In genomic region chr6:33840064-33840926, GRCh38 we compare ENCODE assay signal across 2 cellular contexts.
TF ChIP-seq lines count a peak whose summit lies in the region.

No MANE protein-coding gene starts in this region.

TF ChIP-seq in K562, 482 proteins besides CTCF, POLR2A, EP300 and RAD21 (continued from another document and continues in another):
- TF ChIP-seq, protein P1, sequence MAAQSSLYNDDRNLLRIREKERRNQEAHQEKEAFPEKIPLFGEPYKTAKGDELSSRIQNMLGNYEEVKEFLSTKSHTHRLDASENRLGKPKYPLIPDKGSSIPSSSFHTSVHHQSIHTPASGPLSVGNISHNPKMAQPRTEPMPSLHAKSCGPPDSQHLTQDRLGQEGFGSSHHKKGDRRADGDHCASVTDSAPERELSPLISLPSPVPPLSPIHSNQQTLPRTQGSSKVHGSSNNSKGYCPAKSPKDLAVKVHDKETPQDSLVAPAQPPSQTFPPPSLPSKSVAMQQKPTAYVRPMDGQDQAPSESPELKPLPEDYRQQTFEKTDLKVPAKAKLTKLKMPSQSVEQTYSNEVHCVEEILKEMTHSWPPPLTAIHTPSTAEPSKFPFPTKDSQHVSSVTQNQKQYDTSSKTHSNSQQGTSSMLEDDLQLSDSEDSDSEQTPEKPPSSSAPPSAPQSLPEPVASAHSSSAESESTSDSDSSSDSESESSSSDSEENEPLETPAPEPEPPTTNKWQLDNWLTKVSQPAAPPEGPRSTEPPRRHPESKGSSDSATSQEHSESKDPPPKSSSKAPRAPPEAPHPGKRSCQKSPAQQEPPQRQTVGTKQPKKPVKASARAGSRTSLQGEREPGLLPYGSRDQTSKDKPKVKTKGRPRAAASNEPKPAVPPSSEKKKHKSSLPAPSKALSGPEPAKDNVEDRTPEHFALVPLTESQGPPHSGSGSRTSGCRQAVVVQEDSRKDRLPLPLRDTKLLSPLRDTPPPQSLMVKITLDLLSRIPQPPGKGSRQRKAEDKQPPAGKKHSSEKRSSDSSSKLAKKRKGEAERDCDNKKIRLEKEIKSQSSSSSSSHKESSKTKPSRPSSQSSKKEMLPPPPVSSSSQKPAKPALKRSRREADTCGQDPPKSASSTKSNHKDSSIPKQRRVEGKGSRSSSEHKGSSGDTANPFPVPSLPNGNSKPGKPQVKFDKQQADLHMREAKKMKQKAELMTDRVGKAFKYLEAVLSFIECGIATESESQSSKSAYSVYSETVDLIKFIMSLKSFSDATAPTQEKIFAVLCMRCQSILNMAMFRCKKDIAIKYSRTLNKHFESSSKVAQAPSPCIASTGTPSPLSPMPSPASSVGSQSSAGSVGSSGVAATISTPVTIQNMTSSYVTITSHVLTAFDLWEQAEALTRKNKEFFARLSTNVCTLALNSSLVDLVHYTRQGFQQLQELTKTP (IDR thresholded peaks at IDR 0.05; ENCODE audit: low read depth in 1 of 2, partially characterized antibody in 2 of 2): peak; percentile 70 to 78
- TF ChIP-seq ZBTB17 (CRISPR knock-in tag; IDR thresholded peaks at IDR 0.05) (peak; percentile 73), ZNF347 (CRISPR knock-in tag; IDR thresholded peaks at IDR 0.05; ENCODE audit: low read depth) (no peak), HNRNPUL1 (IDR thresholded peaks at IDR 0.05; ENCODE audit: low read length) (no peak), ZSCAN32 (CRISPR knock-in tag; IDR thresholded peaks at IDR 0.05) (peak; percentile 73), GABPB2 (CRISPR knock-in tag; conservative IDR thresholded peaks at IDR 0.05) (no peak), BCOR (IDR thresholded peaks at IDR 0.05) (peak; percentile 47; the same call in 1 of the 2 replicates), C11orf30 (IDR thresholded peaks at IDR 0.05; ENCODE audit: low read depth) (peak; percentile 100), PHB (CRISPR knock-in tag; IDR thresholded peaks at IDR 0.05) (no peak), MTA3 (IDR thresholded peaks at IDR 0.05; ENCODE audit: borderline replicate concordance) (peak; percentile 79), ATF7 (IDR thresholded peaks at IDR 0.05) (peak; percentile 86), NFE2 (IDR thresholded peaks at IDR 0.05; ENCODE audit: low read depth) (peak; percentile 100), EHMT2 (IDR thresholded peaks at IDR 0.05) (peak; percentile 93)
- TF ChIP-seq, protein P2, sequence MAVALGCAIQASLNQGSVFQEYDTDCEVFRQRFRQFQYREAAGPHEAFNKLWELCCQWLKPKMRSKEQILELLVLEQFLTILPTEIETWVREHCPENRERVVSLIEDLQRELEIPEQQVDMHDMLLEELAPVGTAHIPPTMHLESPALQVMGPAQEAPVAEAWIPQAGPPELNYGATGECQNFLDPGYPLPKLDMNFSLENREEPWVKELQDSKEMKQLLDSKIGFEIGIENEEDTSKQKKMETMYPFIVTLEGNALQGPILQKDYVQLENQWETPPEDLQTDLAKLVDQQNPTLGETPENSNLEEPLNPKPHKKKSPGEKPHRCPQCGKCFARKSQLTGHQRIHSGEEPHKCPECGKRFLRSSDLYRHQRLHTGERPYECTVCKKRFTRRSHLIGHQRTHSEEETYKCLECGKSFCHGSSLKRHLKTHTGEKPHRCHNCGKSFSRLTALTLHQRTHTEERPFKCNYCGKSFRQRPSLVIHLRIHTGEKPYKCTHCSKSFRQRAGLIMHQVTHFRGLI (CRISPR knock-in tag; IDR thresholded peaks at IDR 0.05): peak; percentile 74
- TF ChIP-seq, protein P3, sequence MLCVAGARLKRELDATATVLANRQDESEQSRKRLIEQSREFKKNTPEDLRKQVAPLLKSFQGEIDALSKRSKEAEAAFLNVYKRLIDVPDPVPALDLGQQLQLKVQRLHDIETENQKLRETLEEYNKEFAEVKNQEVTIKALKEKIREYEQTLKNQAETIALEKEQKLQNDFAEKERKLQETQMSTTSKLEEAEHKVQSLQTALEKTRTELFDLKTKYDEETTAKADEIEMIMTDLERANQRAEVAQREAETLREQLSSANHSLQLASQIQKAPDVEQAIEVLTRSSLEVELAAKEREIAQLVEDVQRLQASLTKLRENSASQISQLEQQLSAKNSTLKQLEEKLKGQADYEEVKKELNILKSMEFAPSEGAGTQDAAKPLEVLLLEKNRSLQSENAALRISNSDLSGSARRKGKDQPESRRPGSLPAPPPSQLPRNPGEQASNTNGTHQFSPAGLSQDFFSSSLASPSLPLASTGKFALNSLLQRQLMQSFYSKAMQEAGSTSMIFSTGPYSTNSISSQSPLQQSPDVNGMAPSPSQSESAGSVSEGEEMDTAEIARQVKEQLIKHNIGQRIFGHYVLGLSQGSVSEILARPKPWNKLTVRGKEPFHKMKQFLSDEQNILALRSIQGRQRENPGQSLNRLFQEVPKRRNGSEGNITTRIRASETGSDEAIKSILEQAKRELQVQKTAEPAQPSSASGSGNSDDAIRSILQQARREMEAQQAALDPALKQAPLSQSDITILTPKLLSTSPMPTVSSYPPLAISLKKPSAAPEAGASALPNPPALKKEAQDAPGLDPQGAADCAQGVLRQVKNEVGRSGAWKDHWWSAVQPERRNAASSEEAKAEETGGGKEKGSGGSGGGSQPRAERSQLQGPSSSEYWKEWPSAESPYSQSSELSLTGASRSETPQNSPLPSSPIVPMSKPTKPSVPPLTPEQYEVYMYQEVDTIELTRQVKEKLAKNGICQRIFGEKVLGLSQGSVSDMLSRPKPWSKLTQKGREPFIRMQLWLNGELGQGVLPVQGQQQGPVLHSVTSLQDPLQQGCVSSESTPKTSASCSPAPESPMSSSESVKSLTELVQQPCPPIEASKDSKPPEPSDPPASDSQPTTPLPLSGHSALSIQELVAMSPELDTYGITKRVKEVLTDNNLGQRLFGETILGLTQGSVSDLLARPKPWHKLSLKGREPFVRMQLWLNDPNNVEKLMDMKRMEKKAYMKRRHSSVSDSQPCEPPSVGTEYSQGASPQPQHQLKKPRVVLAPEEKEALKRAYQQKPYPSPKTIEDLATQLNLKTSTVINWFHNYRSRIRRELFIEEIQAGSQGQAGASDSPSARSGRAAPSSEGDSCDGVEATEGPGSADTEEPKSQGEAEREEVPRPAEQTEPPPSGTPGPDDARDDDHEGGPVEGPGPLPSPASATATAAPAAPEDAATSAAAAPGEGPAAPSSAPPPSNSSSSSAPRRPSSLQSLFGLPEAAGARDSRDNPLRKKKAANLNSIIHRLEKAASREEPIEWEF (CRISPR knock-in tag; IDR thresholded peaks at IDR 0.05): peak; percentile 88; the same call in 1 of the 2 replicates
- TF ChIP-seq, protein P4, sequence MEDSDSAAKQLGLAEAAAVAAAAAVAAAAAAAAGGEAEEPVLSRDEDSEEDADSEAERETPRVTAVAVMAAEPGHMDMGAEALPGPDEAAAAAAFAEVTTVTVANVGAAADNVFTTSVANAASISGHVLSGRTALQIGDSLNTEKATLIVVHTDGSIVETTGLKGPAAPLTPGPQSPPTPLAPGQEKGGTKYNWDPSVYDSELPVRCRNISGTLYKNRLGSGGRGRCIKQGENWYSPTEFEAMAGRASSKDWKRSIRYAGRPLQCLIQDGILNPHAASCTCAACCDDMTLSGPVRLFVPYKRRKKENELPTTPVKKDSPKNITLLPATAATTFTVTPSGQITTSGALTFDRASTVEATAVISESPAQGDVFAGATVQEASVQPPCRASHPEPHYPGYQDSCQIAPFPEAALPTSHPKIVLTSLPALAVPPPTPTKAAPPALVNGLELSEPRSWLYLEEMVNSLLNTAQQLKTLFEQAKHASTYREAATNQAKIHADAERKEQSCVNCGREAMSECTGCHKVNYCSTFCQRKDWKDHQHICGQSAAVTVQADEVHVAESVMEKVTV (CRISPR knock-in tag; IDR thresholded peaks at IDR 0.05): 0 out of 2 replicates have a peak, but pooled peaks have one; percentile 19

TF ChIP-seq in HepG2, 621 proteins besides CTCF, POLR2A, EP300 and RAD21 (continued from another document and continues in another):
- TF ChIP-seq ZNF318 (CRISPR knock-in tag; IDR thresholded peaks at IDR 0.05): no peak
- peak; percentile 40; the same call in 1 of the 2 replicates for TF ChIP-seq TAF1 (CRISPR knock-in tag; IDR thresholded peaks at IDR 0.05)
- TF ChIP-seq, protein P5, sequence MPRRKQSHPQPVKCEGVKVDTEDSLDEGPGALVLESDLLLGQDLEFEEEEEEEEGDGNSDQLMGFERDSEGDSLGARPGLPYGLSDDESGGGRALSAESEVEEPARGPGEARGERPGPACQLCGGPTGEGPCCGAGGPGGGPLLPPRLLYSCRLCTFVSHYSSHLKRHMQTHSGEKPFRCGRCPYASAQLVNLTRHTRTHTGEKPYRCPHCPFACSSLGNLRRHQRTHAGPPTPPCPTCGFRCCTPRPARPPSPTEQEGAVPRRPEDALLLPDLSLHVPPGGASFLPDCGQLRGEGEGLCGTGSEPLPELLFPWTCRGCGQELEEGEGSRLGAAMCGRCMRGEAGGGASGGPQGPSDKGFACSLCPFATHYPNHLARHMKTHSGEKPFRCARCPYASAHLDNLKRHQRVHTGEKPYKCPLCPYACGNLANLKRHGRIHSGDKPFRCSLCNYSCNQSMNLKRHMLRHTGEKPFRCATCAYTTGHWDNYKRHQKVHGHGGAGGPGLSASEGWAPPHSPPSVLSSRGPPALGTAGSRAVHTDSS (CRISPR knock-in tag; conservative IDR thresholded peaks at IDR 0.05): no peak
- TF ChIP-seq ZNF784 (CRISPR knock-in tag; IDR thresholded peaks at IDR 0.05; ENCODE audit: borderline replicate concordance): peak; percentile 67; the same call in 1 of the 2 replicates
- TF ChIP-seq CAMTA2 (CRISPR knock-in tag; IDR thresholded peaks at IDR 0.05; ENCODE audit: borderline replicate concordance): no peak
- no peak for TF ChIP-seq ZNF691 (CRISPR knock-in tag; IDR thresholded peaks at IDR 0.05; ENCODE audit: borderline replicate concordance, low read depth)
- TF ChIP-seq, protein P6, sequence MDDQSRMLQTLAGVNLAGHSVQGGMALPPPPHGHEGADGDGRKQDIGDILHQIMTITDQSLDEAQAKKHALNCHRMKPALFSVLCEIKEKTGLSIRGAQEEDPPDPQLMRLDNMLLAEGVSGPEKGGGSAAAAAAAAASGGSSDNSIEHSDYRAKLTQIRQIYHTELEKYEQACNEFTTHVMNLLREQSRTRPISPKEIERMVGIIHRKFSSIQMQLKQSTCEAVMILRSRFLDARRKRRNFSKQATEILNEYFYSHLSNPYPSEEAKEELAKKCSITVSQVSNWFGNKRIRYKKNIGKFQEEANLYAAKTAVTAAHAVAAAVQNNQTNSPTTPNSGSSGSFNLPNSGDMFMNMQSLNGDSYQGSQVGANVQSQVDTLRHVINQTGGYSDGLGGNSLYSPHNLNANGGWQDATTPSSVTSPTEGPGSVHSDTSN (CRISPR knock-in tag; IDR thresholded peaks at IDR 0.05; ENCODE audit: borderline replicate concordance): no peak
- TF ChIP-seq, protein P7, sequence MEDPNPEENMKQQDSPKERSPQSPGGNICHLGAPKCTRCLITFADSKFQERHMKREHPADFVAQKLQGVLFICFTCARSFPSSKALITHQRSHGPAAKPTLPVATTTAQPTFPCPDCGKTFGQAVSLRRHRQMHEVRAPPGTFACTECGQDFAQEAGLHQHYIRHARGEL (CRISPR knock-in tag; IDR thresholded peaks at IDR 0.05): no peak
- TF ChIP-seq ZNF253 (CRISPR knock-in tag; IDR thresholded peaks at IDR 0.05; ENCODE audit: borderline replicate concordance): no peak
- TF ChIP-seq ISL2 (CRISPR knock-in tag; IDR thresholded peaks at IDR 0.05): no peak; the same call in 1 of the 2 replicates
- TF ChIP-seq NR2F1 (CRISPR knock-in tag; IDR thresholded peaks at IDR 0.05): peak; percentile 83 to 90
- TF ChIP-seq ATAD3A (CRISPR knock-in tag; IDR thresholded peaks at IDR 0.05): no peak
